Comparison of ENCODE assay signal across 10 cellular contexts in genomic region chr3:128881576-128881975, GRCh38. TPM values are rescaled to one million over a fixed set of nuclear protein-coding genes. Genes with fewer than 3 reads are reported as not detected.
DNase-seq lines count a peak whose midpoint lies in the region; ATAC-seq and TF ChIP-seq lines count a peak whose summit lies in the region.
"Had no signal": no experiment of that assay in that cellular context is flagged by ENCODE, and none has a peak within 500 bp of the region (broad histone marks: within the 10 kb centered on the region; RNA-seq: fewer than 3 reads in every experiment).

No MANE protein-coding gene starts in this region.

- DNase-seq in stimulated activated naive CD8-positive, alpha-beta T cell treated with anti-CD3 and anti-CD28 coated beads, Interleukin-15, Interleukin-2, amounts not matched to agents 100 U/mL and 50 U/mL, for 24 hours, result no peak
- no peak for DNase-seq in naive thymus-derived CD4-positive, alpha-beta T cell
- DNase-seq in uterus, result no peak
- no peak for DNase-seq in NCI-H1436 treated with DMSO at 0.1 percent for 48 hours (lab: John Stamatoyannopoulos, UW)
- no peak for DNase-seq in NCI-H2029 (lab: John Stamatoyannopoulos, UW)
- DNase-seq: NK-92 treated with Interleukin-12 subunit alpha and Interleukin-12 subunit beta, amount 100 ng/mL, for 24 hours had no signal

- TF ChIP-seq CTCF in uterus (IDR thresholded peaks at IDR 0.05), result no peak

- no peak overlapping the region for H3K27ac ChIP-seq in naive thymus-derived CD4-positive, alpha-beta T cell (ENCODE audit: low read depth, low read length)
- H3K27ac ChIP-seq in uterus, result no peak overlapping the region
- H3K27ac ChIP-seq: SJSA1 had no signal

- POLR2A ChIA-PET in naive thymus-derived CD4-positive, alpha-beta T cell (lab: Charles Lee), result interaction anchor here (0.6 to 7.6 kb wide), 3 partner anchors 41 to 434 kb away, joined by 3 to 46 read pairs (median 3); a partner anchor contains a TSS

- H3K4me1 ChIP-seq in naive thymus-derived CD4-positive, alpha-beta T cell (ENCODE audit: control insufficient read depth in 2 of 2, insufficient read depth in 2 of 2, low read length in 2 of 2), result peaks cover 19 to 31% of the 10 kb centered on the region in 2 donors
- peaks cover 5 to 8% of the 10 kb centered on the region in 2 donors for H3K4me1 ChIP-seq in uterus

- H3K27ac Mint-ChIP-seq in stimulated activated naive CD8-positive, alpha-beta T cell treated with anti-CD3 and anti-CD28 coated beads, Interleukin-15, Interleukin-2, amounts not matched to agents 100 ng/mL and 50 ng/mL, for 24 hours, result peak overlapping the region; percentile 39
- H3K27ac Mint-ChIP-seq in activated T-helper 17 cell treated with anti-CD3 and anti-CD28 coated beads, Interleukin-2, amount 50 U/mL, for 72 hours, result peak overlapping the region; percentile 68
- peak overlapping the region; percentile 6 to 98 (median 71) for H3K27ac Mint-ChIP-seq in naive thymus-derived CD4-positive, alpha-beta T cell

- H3K4me1 Mint-ChIP-seq in stimulated activated naive CD8-positive, alpha-beta T cell treated with anti-CD3 and anti-CD28 coated beads, Interleukin-15, Interleukin-2, amounts not matched to agents 100 ng/mL and 50 ng/mL, for 24 hours (ENCODE audit: low read depth), result peaks cover 69% of the 10 kb centered on the region
- H3K4me1 Mint-ChIP-seq in activated T-helper 17 cell treated with anti-CD3 and anti-CD28 coated beads, Interleukin-2, amount 50 U/mL, for 72 hours, result peaks cover 39% of the 10 kb centered on the region
- peaks cover 36 to 70% (median 63%) of the 10 kb centered on the region in 7 donors for H3K4me1 Mint-ChIP-seq in naive thymus-derived CD4-positive, alpha-beta T cell

- peaks cover 36% of the 10 kb centered on the region for H3K36me3 Mint-ChIP-seq in stimulated activated naive CD8-positive, alpha-beta T cell treated with anti-CD3 and anti-CD28 coated beads, Interleukin-15, Interleukin-2, amounts not matched to agents 100 ng/mL and 50 ng/mL, for 24 hours (ENCODE audit: low read depth)
- peaks cover 73% of the 10 kb centered on the region for H3K36me3 Mint-ChIP-seq in activated T-helper 17 cell treated with anti-CD3 and anti-CD28 coated beads, Interleukin-2, amount 50 U/mL, for 72 hours (ENCODE audit: low read depth)
- peaks cover 0 to 15% (median 0%) of the 10 kb centered on the region in 5 donors for H3K36me3 Mint-ChIP-seq in naive thymus-derived CD4-positive, alpha-beta T cell

- peaks cover 0 to 16% (median 4%) of the 10 kb centered on the region in 3 experiments for H3K36me3 ChIP-seq in naive thymus-derived CD4-positive, alpha-beta T cell (ENCODE audit: control insufficient read depth in 2 of 3, insufficient read depth in 3 of 3, low read length in 3 of 3)
- no peaks in the 10 kb centered on the region for H3K36me3 ChIP-seq in uterus

- CTCF ChIA-PET in naive thymus-derived CD4-positive, alpha-beta T cell (lab: Charles Lee), result no interaction called here

- no peak overlapping the region for H3K4me3 ChIP-seq in naive thymus-derived CD4-positive, alpha-beta T cell (ENCODE audit: low read length)
- no peak overlapping the region for H3K4me3 ChIP-seq in uterus
- H3K4me3 ChIP-seq: SJSA1 had no signal

- intact Hi-C loops in naive thymus-derived CD4-positive, alpha-beta T cell (cut with micrococcal nuclease), result no loop called here
- intact Hi-C loops in uterus (cut with DNase I; ENCODE audit: low total_unique reads), result no loop called here

- H3K9me3 ChIP-seq in naive thymus-derived CD4-positive, alpha-beta T cell (ENCODE audit: control insufficient read depth in 2 of 3, low read length in 3 of 3), result no peaks in the 10 kb centered on the region
- H3K9me3 ChIP-seq in uterus, result no peaks in the 10 kb centered on the region
- H3K9me3 ChIP-seq: SJSA1 had no signal

- no peaks in the 10 kb centered on the region for H3K27me3 Mint-ChIP-seq in stimulated activated naive CD8-positive, alpha-beta T cell treated with anti-CD3 and anti-CD28 coated beads, Interleukin-15, Interleukin-2, amounts not matched to agents 100 ng/mL and 50 ng/mL, for 24 hours
- no peaks in the 10 kb centered on the region for H3K27me3 Mint-ChIP-seq in activated T-helper 17 cell treated with anti-CD3 and anti-CD28 coated beads, Interleukin-2, amount 50 U/mL, for 72 hours
- H3K27me3 Mint-ChIP-seq in naive thymus-derived CD4-positive, alpha-beta T cell, result peaks cover 0 to 2% (median 0%) of the 10 kb centered on the region in 5 donors

- H3K27me3 ChIP-seq in naive thymus-derived CD4-positive, alpha-beta T cell (ENCODE audit: control insufficient read depth in 2 of 2, insufficient read depth in 2 of 2, low read length in 2 of 2), result no peaks in the 10 kb centered on the region
- H3K27me3 ChIP-seq in uterus, result no peaks in the 10 kb centered on the region
- H3K27me3 ChIP-seq: SJSA1 had no signal

- no peaks in the 10 kb centered on the region for H3K9me3 Mint-ChIP-seq in stimulated activated naive CD8-positive, alpha-beta T cell treated with anti-CD3 and anti-CD28 coated beads, Interleukin-15, Interleukin-2, amounts not matched to agents 100 ng/mL and 50 ng/mL, for 24 hours
- no peaks in the 10 kb centered on the region for H3K9me3 Mint-ChIP-seq in activated T-helper 17 cell treated with anti-CD3 and anti-CD28 coated beads, Interleukin-2, amount 50 U/mL, for 72 hours
- H3K9me3 Mint-ChIP-seq in naive thymus-derived CD4-positive, alpha-beta T cell, result peaks cover 0 to 5% (median 0%) of the 10 kb centered on the region in 11 donors

- TF ChIP-seq POLR2A in uterus (IDR thresholded peaks at IDR 0.05), result no peak

- ATAC-seq in stimulated activated naive CD8-positive, alpha-beta T cell treated with anti-CD3 and anti-CD28 coated beads, Interleukin-15, Interleukin-2, amounts not matched to agents 100 U/mL and 50 U/mL, for 24 hours, result no peak
- ATAC-seq in activated T-helper 17 cell treated with anti-CD3 and anti-CD28 coated beads, Interleukin-2, amount 50 U/mL, for 72 hours (replicated peaks), result no peak
- ATAC-seq in naive thymus-derived CD4-positive, alpha-beta T cell, result no peak
- ATAC-seq in GM18867 (IDR thresholded peaks at IDR 0.05; ENCODE audit: unreplicated experiment), result no peak

- H3K4me3 Mint-ChIP-seq in stimulated activated naive CD8-positive, alpha-beta T cell treated with anti-CD3 and anti-CD28 coated beads, Interleukin-15, Interleukin-2, amounts not matched to agents 100 ng/mL and 50 ng/mL, for 24 hours, result peak overlapping the region; percentile 97
- peak overlapping the region; percentile 91 for H3K4me3 Mint-ChIP-seq in activated T-helper 17 cell treated with anti-CD3 and anti-CD28 coated beads, Interleukin-2, amount 50 U/mL, for 72 hours
- peak overlapping the region in 9 of 10 donors; percentile 26 to 89 (median 58) for H3K4me3 Mint-ChIP-seq in naive thymus-derived CD4-positive, alpha-beta T cell

RNA-seq across cellular contexts. Expression of gene ACAD9, which starts 2.2 kb away (rescaled TPM):
- 10 to 100 TPM; 59.8 to 60.3 TPM for total RNA-seq in activated T-helper 17 cell treated with anti-CD3 and anti-CD28 coated beads, Interleukin-2, amount 50 U/mL, for 72 hours
- 10 to 100 TPM; 40.3 to 74.0 (median 63.0) TPM for total RNA-seq in naive thymus-derived CD4-positive, alpha-beta T cell
- 10 to 100 TPM; 17.1 to 25.1 TPM for polyA plus RNA-seq in naive thymus-derived CD4-positive, alpha-beta T cell
- total RNA-seq in uterus, result 10 to 100 TPM; 13.1 to 51.4 (median 44.5) TPM
